11 cellular contexts compared by ENCODE assay signal in the genomic region with DNA sequence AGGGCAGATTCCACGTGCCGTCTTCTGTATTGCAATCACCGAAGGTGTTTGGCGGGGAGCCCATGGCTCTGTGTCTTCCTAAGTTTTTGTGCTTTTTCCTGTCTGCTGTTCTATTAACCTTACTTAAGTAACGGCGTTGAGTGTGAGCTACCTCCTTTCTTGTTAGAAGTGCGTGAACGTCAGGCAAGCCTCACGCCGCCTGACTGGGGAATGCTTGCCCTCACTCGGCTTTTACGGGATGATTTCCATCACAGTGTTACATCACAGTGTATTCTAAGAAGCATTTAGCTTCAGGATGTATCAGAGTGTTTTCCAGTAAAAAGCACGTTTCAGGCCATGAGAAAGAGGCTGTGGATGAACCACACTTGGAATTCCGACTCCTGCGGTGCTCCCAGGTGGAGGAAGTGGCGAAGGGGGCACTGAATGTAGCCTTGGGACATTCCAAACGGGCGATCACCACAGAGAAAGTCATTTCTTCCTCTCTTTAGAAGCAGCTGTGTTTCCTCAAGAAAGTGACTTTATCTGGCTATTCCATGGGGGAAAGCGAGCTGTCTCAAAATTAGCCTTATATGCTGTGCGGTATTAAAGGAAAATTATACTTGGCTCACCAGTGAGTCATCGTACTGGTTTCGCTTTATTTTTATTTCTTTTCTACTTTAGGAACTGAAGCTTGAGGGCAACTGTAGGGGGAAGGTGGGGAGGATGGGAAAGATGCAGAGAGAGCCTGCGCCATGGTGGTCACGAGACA.
DNase-seq lines count a peak whose midpoint lies in the region; ATAC-seq lines count a peak whose summit lies in the region.
"Had no signal": no experiment of that assay in that cellular context is flagged by ENCODE, and none has a peak within 500 bp of the region (broad histone marks: within the 10 kb centered on the region; RNA-seq: fewer than 3 reads in every experiment).

No MANE protein-coding gene starts in this region.

- H3K4me1 ChIP-seq in right cardiac atrium (ENCODE audit: control insufficient read depth, insufficient read depth, low read length) (no peaks in the 10 kb centered on the region), rectal smooth muscle tissue (ENCODE audit: control insufficient read depth, insufficient read depth, low read length) (peaks cover 2% of the 10 kb centered on the region)

- intact Hi-C loops in right cardiac atrium (cut with DNase I), result no loop called here

- WGBS in right cardiac atrium, result 50% methylated on average over 24 of the region's 24 CpGs

- H3K27me3 ChIP-seq in right cardiac atrium (ENCODE audit: control insufficient read depth, insufficient read depth) (no peaks in the 10 kb centered on the region), rectal smooth muscle tissue (ENCODE audit: control insufficient read depth, insufficient read depth, low read length) (no peaks in the 10 kb centered on the region)

- DNase-seq in EH (ENCODE audit: low read depth) (peak; percentile 17), brain pericyte (ENCODE audit: low read depth, low spot score) (peak; percentile 51), right cardiac atrium (peak in 1 of 3 donors; percentile 74)
- DNase-seq in activated CD4-positive, alpha-beta T cell treated with anti-CD3 and anti-CD28 coated beads, Interleukin-2, amount 50 U/mL, for 48 hours, result no peak
- DNase-seq: activated CD8-positive, alpha-beta T cell treated with anti-CD3 and anti-CD28 coated beads, Interleukin-2, amount 10 ng/mL, durations not matched to agents 7 days and 5 days; naive thymus-derived CD4-positive, alpha-beta T cell had no signal

- H3K9ac ChIP-seq in rectal smooth muscle tissue (ENCODE audit: low read length), result no peak overlapping the region

- no peaks in the 10 kb centered on the region for H3K36me3 ChIP-seq in rectal smooth muscle tissue (ENCODE audit: control insufficient read depth, insufficient read depth, low read length)

- peak overlapping the region; percentile 14 for H3K4me3 ChIP-seq in right cardiac atrium (ENCODE audit: low read length)
- no peak overlapping the region for H3K4me3 ChIP-seq in rectal smooth muscle tissue (ENCODE audit: low read length)

- H3K27ac ChIP-seq in right cardiac atrium (ENCODE audit: low read length) (peak overlapping the region; percentile 75), rectal smooth muscle tissue (ENCODE audit: low read depth, low read length) (peak overlapping the region; percentile 47)

- peak; percentile 76 to 79 for ATAC-seq in right cardiac atrium
- no peak for ATAC-seq in GM19023 (IDR thresholded peaks at IDR 0.05; ENCODE audit: unreplicated experiment)
- no peak for ATAC-seq in GM21360 (IDR thresholded peaks at IDR 0.05; ENCODE audit: unreplicated experiment)
- ATAC-seq in GM18861 (IDR thresholded peaks at IDR 0.05; ENCODE audit: unreplicated experiment), result no peak
- ATAC-seq: activated CD8-positive, alpha-beta T cell treated with anti-CD3 and anti-CD28 coated beads, Interleukin-2, amount 10 ng/mL, durations not matched to agents 7 days and 5 days; naive thymus-derived CD4-positive, alpha-beta T cell; PC-3 had no signal

- no peaks in the 10 kb centered on the region for H3K9me3 ChIP-seq in right cardiac atrium (ENCODE audit: control insufficient read depth, low read length)

Comparison
In these comparisons a context has a peak if more than half of its experiments do, and no peak if none do; other contexts are left out.
1. DNase-seq: peak in EH (single experiment) and brain pericyte (single experiment); none in activated CD4-positive, alpha-beta T cell treated with anti-CD3 and anti-CD28 coated beads, Interleukin-2, amount 50 U/mL, for 48 hours (0 of 2).
2. ATAC-seq: peak in right cardiac atrium (2 of 2); none in GM19023 (single experiment), GM21360 (single experiment) and GM18861 (single experiment).